Comparison of ENCODE assay signal across 8 cellular contexts in the genomic region with DNA sequence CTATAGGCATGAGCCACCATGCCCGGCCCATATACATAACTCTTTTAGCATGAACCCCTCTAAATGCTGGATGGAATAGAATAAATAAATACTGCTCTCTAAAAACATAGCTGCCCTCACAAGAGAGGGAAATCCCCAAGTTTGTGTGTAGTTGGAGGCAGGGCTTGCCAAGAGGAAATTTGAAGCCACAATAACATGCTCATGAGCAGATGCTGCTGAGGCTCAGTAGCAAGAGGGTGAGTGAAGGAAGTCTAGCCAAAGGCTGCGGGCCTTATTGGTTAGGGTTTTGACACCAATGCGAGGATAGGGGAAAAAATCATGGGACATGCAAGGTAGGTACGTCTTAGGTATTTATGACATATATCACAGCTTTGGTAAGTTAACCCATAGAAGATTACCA. TPM values are rescaled to one million over a fixed set of nuclear protein-coding genes. Genes with fewer than 3 reads are reported as not detected.
DNase-seq lines count a peak whose midpoint lies in the region; ATAC-seq lines count a peak whose summit lies in the region.

No MANE protein-coding gene starts in this region.

- no peaks in the 10 kb centered on the region for H3K27me3 Mint-ChIP-seq in immature natural killer cell (ENCODE audit: low read depth in 3 of 3)

- H3K4me1 Mint-ChIP-seq in immature natural killer cell: peaks cover 29 to 38% of the 10 kb centered on the region in 2 donors

- peak overlapping the region; percentile 1 to 78 (median 52) for H3K27ac Mint-ChIP-seq in immature natural killer cell

- peak overlapping the region in 4 of 5 donors; percentile 0 to 31 (median 4) for H3K4me3 Mint-ChIP-seq in immature natural killer cell

- no peaks in the 10 kb centered on the region for H3K36me3 Mint-ChIP-seq in immature natural killer cell

- ATAC-seq in GM18519 (IDR thresholded peaks at IDR 0.05; ENCODE audit: low FRiP score, unreplicated experiment) (peak; percentile 47), HG02759 (IDR thresholded peaks at IDR 0.05; ENCODE audit: unreplicated experiment) (peak; percentile 72)

- no peaks in the 10 kb centered on the region for H3K9me3 Mint-ChIP-seq in immature natural killer cell

- DNase-seq in activated CD4-positive, alpha-beta T cell treated with anti-CD3 and anti-CD28 coated beads for 1 hour: peak; percentile 31
- peak; percentile 26 to 30 (median 30) for DNase-seq in immature natural killer cell
- DNase-seq in Ammon's horn (ENCODE audit: low spot score): no peak
- DNase-seq in NCI-H1436 treated with DMSO at 0.1 percent for 48 hours (lab: John Stamatoyannopoulos, UW): no peak
- no peak for DNase-seq in HUDEP-2 (lab: John Stamatoyannopoulos, UW; ENCODE audit: unreplicated experiment in 76 of 76)
- DNase-seq in 8988T: no peak

RNA-seq across cellular contexts. Expression of a gene that starts 17.3 kb away (rescaled TPM):
- 10 to 100 TPM; 15.8 to 18.2 (median 16.7) TPM for polyA plus RNA-seq in immature natural killer cell

Comparison
In these comparisons a context has a peak if more than half of its experiments do, and no peak if none do; other contexts are left out.
1. DNase-seq: peak in activated CD4-positive, alpha-beta T cell treated with anti-CD3 and anti-CD28 coated beads for 1 hour (single experiment) and immature natural killer cell (3 of 3); none in Ammon's horn (single experiment), NCI-H1436 treated with DMSO at 0.1 percent for 48 hours (single experiment), HUDEP-2 (0 of 76) and 8988T (single experiment).